In the genomic region with DNA sequence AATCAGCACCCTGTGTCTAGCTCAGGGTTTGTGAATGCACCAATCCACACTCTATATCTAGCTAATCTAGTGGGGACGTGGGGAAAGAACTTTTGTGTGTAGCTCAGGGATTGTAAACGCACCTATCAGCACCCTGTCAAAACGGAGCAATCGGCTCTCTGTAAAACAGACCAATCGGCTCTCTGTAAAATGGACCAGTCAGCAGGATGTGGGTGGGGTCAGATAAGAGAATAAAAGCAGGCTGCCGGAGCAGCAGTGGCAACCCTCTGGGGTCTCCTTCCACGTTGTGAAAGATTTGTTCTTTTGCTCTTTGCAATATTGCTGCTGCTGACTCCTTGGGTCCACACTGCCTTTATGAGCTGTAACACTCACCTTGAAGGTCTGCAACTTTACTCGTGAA, we compare ENCODE assay signal across 4 cellular contexts. TPM values are rescaled to one million over a fixed set of nuclear protein-coding genes. Genes with fewer than 3 reads are reported as not detected.
"Had no signal": no experiment of that assay in that cellular context is flagged by ENCODE, and none has a peak within 500 bp of the region (broad histone marks: within the 10 kb centered on the region; RNA-seq: fewer than 3 reads in every experiment).

No MANE protein-coding gene starts in this region.

RNA-seq across cellular contexts. Expression of a gene that starts 33.2 kb away (rescaled TPM):
- total RNA-seq: mammary epithelial cell, mononuclear cell, myocyte had no signal
- polyA plus RNA-seq: keratinocyte, mammary epithelial cell had no signal
